ENCODE assay signal across 9 cellular contexts in genomic region chr7:9023895-9024294, GRCh38.
"Had no signal": no experiment of that assay in that cellular context is flagged by ENCODE, and none has a peak within 500 bp of the region (broad histone marks: within the 10 kb centered on the region; RNA-seq: fewer than 3 reads in every experiment).

No MANE protein-coding gene starts in this region.

- H2AFZ ChIP-seq: GM23248, GM23338 had no signal

- H3K4me3 Mint-ChIP-seq: GM23338, H9, HFFc6 had no signal

- H3K9ac ChIP-seq: GM23248 had no signal

- H3K9me3 ChIP-seq: HAP-1 had no signal

- H3K4me1 ChIP-seq: HAP-1 had no signal

- H3K9me3 Mint-ChIP-seq: GM23338, H9 had no signal

- ATAC-seq: GM23338, HCT116 had no signal

- H3K27ac Mint-ChIP-seq: GM23338, H9, HFFc6 had no signal

- H3K4me3 ChIP-seq: GM23248, GM23338, HAP-1 had no signal

- H3K36me3 ChIP-seq: HAP-1 had no signal

- H3K27ac ChIP-seq: GM23248 had no signal

- DNase-seq: GM23248, GOT3, H7, H9, HCEC 1CT, HFFc6 had no signal

- H3K4me2 ChIP-seq: GM23338 had no signal
